In genomic region chr21:36479415-36480402, GRCh38 we compare ENCODE assay signal across 1 cellular context.
TF ChIP-seq lines count a peak whose summit lies in the region.

CLDN14 (minus strand) TSS chr21:36480122; CDS start chr21:36461695, 18,427 bp downstream.

TF ChIP-seq in HepG2, 621 proteins besides CTCF, POLR2A, EP300 and RAD21 (continued from another document and continues in another):
- no peak for TF ChIP-seq YEATS2 (CRISPR knock-in tag; IDR thresholded peaks at IDR 0.05; ENCODE audit: borderline replicate concordance)
- no peak for TF ChIP-seq MYNN (CRISPR knock-in tag; IDR thresholded peaks at IDR 0.05; ENCODE audit: low read depth)
- TF ChIP-seq MXD1 (CRISPR knock-in tag; IDR thresholded peaks at IDR 0.05) = peak; percentile 68; the same call in 1 of the 2 replicates
- no peak for TF ChIP-seq ZNF234 (CRISPR knock-in tag; conservative IDR thresholded peaks at IDR 0.05)
- no peak for TF ChIP-seq ZNF781 (CRISPR knock-in tag; IDR thresholded peaks at IDR 0.05; ENCODE audit: borderline replicate concordance, not compliant biosample characterization)
- TF ChIP-seq ZBTB44 (CRISPR knock-in tag; IDR thresholded peaks at IDR 0.05) = no peak
- TF ChIP-seq SMAD1 (CRISPR knock-in tag; IDR thresholded peaks at IDR 0.05; ENCODE audit: borderline replicate concordance, low read depth) = peak; percentile 68; the same call in 1 of the 2 replicates
- peak; percentile 90 for TF ChIP-seq ARNTL (CRISPR knock-in tag; IDR thresholded peaks at IDR 0.05)
- no peak for TF ChIP-seq FUBP1 (CRISPR knock-in tag; IDR thresholded peaks at IDR 0.05; ENCODE audit: borderline replicate concordance)
- TF ChIP-seq FIP1L1 (IDR thresholded peaks at IDR 0.05; ENCODE audit: borderline replicate concordance, insufficient read depth, low read depth, low read length) = no peak
- no peak for TF ChIP-seq ZNF24 (IDR thresholded peaks at IDR 0.05)
- TF ChIP-seq TEAD2 (CRISPR knock-in tag; IDR thresholded peaks at IDR 0.05) = no peak
- peak; percentile 82; the same call in 1 of the 2 replicates for TF ChIP-seq CREM (IDR thresholded peaks at IDR 0.05)
- TF ChIP-seq CREM (CRISPR knock-in tag; IDR thresholded peaks at IDR 0.05) = no peak
- peak; percentile 91 for TF ChIP-seq MIXL1 (CRISPR knock-in tag; IDR thresholded peaks at IDR 0.05)
- TF ChIP-seq ZNF7 (CRISPR knock-in tag; IDR thresholded peaks at IDR 0.05) = no peak
- TF ChIP-seq MLX (CRISPR knock-in tag; IDR thresholded peaks at IDR 0.05) = peak; percentile 80
- peak; percentile 57; the same call in 1 of the 2 replicates for TF ChIP-seq ZNF317 (CRISPR knock-in tag; IDR thresholded peaks at IDR 0.05)
- TF ChIP-seq PHF21A (CRISPR knock-in tag; IDR thresholded peaks at IDR 0.05) = peak; percentile 94
- TF ChIP-seq CHCHD3 (CRISPR knock-in tag; IDR thresholded peaks at IDR 0.05) = no peak
- TF ChIP-seq PAXIP1 (CRISPR knock-in tag; conservative IDR thresholded peaks at IDR 0.05) = peak; percentile 98
- peak; percentile 67; the same call in 1 of the 2 replicates for TF ChIP-seq ZBTB7B (CRISPR knock-in tag; IDR thresholded peaks at IDR 0.05)
- TF ChIP-seq DNMT3B (CRISPR knock-in tag; conservative IDR thresholded peaks at IDR 0.05) = no peak
- TF ChIP-seq RARG (CRISPR knock-in tag; IDR thresholded peaks at IDR 0.05; ENCODE audit: low read depth) = no peak
- TF ChIP-seq SYNCRIP (IDR thresholded peaks at IDR 0.05; ENCODE audit: insufficient read depth, low read depth, low read length) = no peak
- TF ChIP-seq GATA4 (IDR thresholded peaks at IDR 0.05; ENCODE audit: borderline replicate concordance, low read depth) = peak; percentile 43; the same call in 1 of the 2 replicates
- no peak for TF ChIP-seq ZSCAN5A (CRISPR knock-in tag; IDR thresholded peaks at IDR 0.05; ENCODE audit: borderline replicate concordance)
- TF ChIP-seq ZNF274 (CRISPR knock-in tag; IDR thresholded peaks at IDR 0.05) = no peak; the same call in 1 of the 2 replicates
- TF ChIP-seq U2AF2 (IDR thresholded peaks at IDR 0.05; ENCODE audit: low read depth, low read length) = no peak
- peak; percentile 95 for TF ChIP-seq POLR2AphosphoS5 (IDR thresholded peaks at IDR 0.05; ENCODE audit: low read depth, low read length)
- peak; percentile 56 for TF ChIP-seq PITX1 (CRISPR knock-in tag; IDR thresholded peaks at IDR 0.05)
- no peak for TF ChIP-seq HCFC1 (IDR thresholded peaks at IDR 0.05; ENCODE audit: low read depth, low read length)
- no peak for TF ChIP-seq MBD4 (IDR thresholded peaks at IDR 0.05; ENCODE audit: borderline replicate concordance, low read length)
- TF ChIP-seq ZNF432 (CRISPR knock-in tag; IDR thresholded peaks at IDR 0.05; ENCODE audit: borderline replicate concordance) = no peak
- TF ChIP-seq FOXO1 (CRISPR knock-in tag; IDR thresholded peaks at IDR 0.05) = peak; percentile 92
- TF ChIP-seq ARID4A (CRISPR knock-in tag; IDR thresholded peaks at IDR 0.05; ENCODE audit: borderline replicate concordance) = peak; percentile 82; the same call in 1 of the 2 replicates
- TF ChIP-seq GATAD2A (CRISPR knock-in tag; IDR thresholded peaks at IDR 0.05) = peak; percentile 96
- TF ChIP-seq SMC3 (IDR thresholded peaks at IDR 0.05; ENCODE audit: low read length) = peak; percentile 63
- peak; percentile 72 to 89 for TF ChIP-seq HMGXB4 (CRISPR knock-in tag; IDR thresholded peaks at IDR 0.05; ENCODE audit: borderline replicate concordance in 1 of 2, low read depth in 1 of 2)
- no peak for TF ChIP-seq MAF1 (CRISPR knock-in tag; IDR thresholded peaks at IDR 0.05; ENCODE audit: borderline replicate concordance)
